Comparison of ENCODE assay signal across 18 cellular contexts in the genomic region with DNA sequence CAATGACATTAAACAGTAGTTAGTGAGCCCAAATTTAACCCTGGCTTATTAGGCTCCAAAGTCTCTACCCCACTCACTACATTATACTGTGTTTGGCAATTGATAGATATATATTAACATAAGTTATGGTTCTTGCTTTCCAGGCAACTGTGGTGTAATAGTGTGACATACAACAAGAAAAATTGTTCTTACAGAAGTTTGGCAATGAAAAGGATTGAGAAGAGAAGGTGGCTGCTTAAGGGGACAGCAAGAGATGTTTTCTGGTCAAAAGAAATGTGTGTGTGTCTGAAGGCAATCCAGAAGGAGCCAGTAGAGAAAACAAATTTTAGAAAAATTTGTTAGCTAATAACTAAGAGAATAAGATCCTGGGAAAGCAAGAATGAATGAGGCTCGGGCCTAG.
"Had no signal": no experiment of that assay in that cellular context is flagged by ENCODE, and none has a peak within 500 bp of the region (broad histone marks: within the 10 kb centered on the region; RNA-seq: fewer than 3 reads in every experiment).

No MANE protein-coding gene starts in this region.

- H3K79me2 ChIP-seq: parathyroid adenoma had no signal

- H3K9me3 ChIP-seq: esophagus squamous epithelium, heart right ventricle, right lobe of liver had no signal

- H3K9ac ChIP-seq: parathyroid adenoma had no signal

- H3K27ac ChIP-seq: parathyroid adenoma, right lobe of liver had no signal

- H3K27me3 ChIP-seq: esophagus squamous epithelium, heart right ventricle, right lobe of liver had no signal

- H3K27me3 Mint-ChIP-seq: activated CD4-positive, alpha-beta memory T cell treated with anti-CD3 and anti-CD28 coated beads, Interleukin-2, amount 10 ng/mL, durations not matched to agents 7 days and 5 days; activated CD4-positive, alpha-beta T cell treated with anti-CD3 and anti-CD28 coated beads, Interleukin-2, amount 10 ng/mL, durations not matched to agents 24 days and 14 days; activated naive CD8-positive, alpha-beta T cell; natural killer cell treated with Interleukin-12 subunit alpha and Interleukin-12 subunit beta and Interleukin-15 and Interleukin-18, amount 100 ng/mL, for 72 hours; stimulated activated naive B cell treated with anti-CD40 and anti-IgM and Interleukin-4, amounts not matched to agents 10 μg/mL and 1 μg/mL and 100 μg/mL, for 72 hours had no signal

- H3K4me3 Mint-ChIP-seq: activated CD4-positive, alpha-beta memory T cell treated with anti-CD3 and anti-CD28 coated beads, Interleukin-2, amount 10 ng/mL, durations not matched to agents 7 days and 5 days; activated CD4-positive, alpha-beta T cell treated with anti-CD3 and anti-CD28 coated beads, Interleukin-2, amount 10 ng/mL, durations not matched to agents 24 days and 14 days; activated naive CD8-positive, alpha-beta T cell; activated T-helper 1 cell treated with anti-CD3 and anti-CD28 coated beads, Interleukin-12 subunit alpha, Interleukin-12 subunit beta, Interleukin-2, Interleukin-4 antibody, amounts not matched to agents 30 ng/mL and 10 ng/mL and 1 ng/mL, durations not matched to agents 14 hours and 24 hours and 36 hours; endodermal cell; natural killer cell treated with Interleukin-12 subunit alpha and Interleukin-12 subunit beta and Interleukin-15 and Interleukin-18, amount 100 ng/mL, for 72 hours; stimulated activated naive B cell treated with anti-CD40 and anti-IgM and Interleukin-4, amounts not matched to agents 10 μg/mL and 1 μg/mL and 100 μg/mL, for 72 hours had no signal

- H3K4me3 ChIP-seq: coronary artery, esophagus squamous epithelium, heart right ventricle, right lobe of liver had no signal

- DNase-seq: activated CD4-positive, alpha-beta memory T cell treated with anti-CD3 and anti-CD28 coated beads, Interleukin-2, amount 10 ng/mL, durations not matched to agents 7 days and 5 days; activated CD4-positive, alpha-beta T cell treated with anti-CD3 and anti-CD28 coated beads, Interleukin-2, amount 10 ng/mL, durations not matched to agents 24 days and 14 days; activated gamma-delta T cell treated with Interleukin-2 at 50 U/mL for 16 hours; cerebellar nuclear complex; endodermal cell; esophagus squamous epithelium; heart right ventricle; midbrain; nucleus accumbens; right lobe of liver; small intestine; stimulated activated CD4-positive, alpha-beta T cell treated with anti-CD3 and anti-CD28 coated beads, Interleukin-15, amount 100 ng/mL, for 24 hours; stimulated activated naive B cell treated with anti-CD40 and anti-IgM and Interleukin-4, amounts not matched to agents 10 μg/mL and 1 μg/mL and 100 μg/mL, for 72 hours had no signal

- H3K4me1 ChIP-seq: parathyroid adenoma, right lobe of liver had no signal

- H3K4me1 Mint-ChIP-seq: endodermal cell; stimulated activated naive B cell treated with anti-CD40 and anti-IgM and Interleukin-4, amounts not matched to agents 10 μg/mL and 1 μg/mL and 100 μg/mL, for 72 hours had no signal

- H3K36me3 Mint-ChIP-seq: natural killer cell treated with Interleukin-12 subunit alpha and Interleukin-12 subunit beta and Interleukin-15 and Interleukin-18, amount 100 ng/mL, for 72 hours had no signal

- H3K36me3 ChIP-seq: right lobe of liver had no signal

- H3K9me3 Mint-ChIP-seq: activated CD4-positive, alpha-beta memory T cell treated with anti-CD3 and anti-CD28 coated beads, Interleukin-2, amount 10 ng/mL, durations not matched to agents 7 days and 5 days; activated CD4-positive, alpha-beta T cell treated with anti-CD3 and anti-CD28 coated beads, Interleukin-2, amount 10 ng/mL, durations not matched to agents 24 days and 14 days; activated T-helper 1 cell treated with anti-CD3 and anti-CD28 coated beads, Interleukin-12 subunit alpha, Interleukin-12 subunit beta, Interleukin-2, Interleukin-4 antibody, amounts not matched to agents 30 ng/mL and 10 ng/mL and 1 ng/mL, durations not matched to agents 14 hours and 24 hours and 36 hours; endodermal cell; natural killer cell treated with Interleukin-12 subunit alpha and Interleukin-12 subunit beta and Interleukin-15 and Interleukin-18, amount 100 ng/mL, for 72 hours; stimulated activated naive B cell treated with anti-CD40 and anti-IgM and Interleukin-4, amounts not matched to agents 10 μg/mL and 1 μg/mL and 100 μg/mL, for 72 hours had no signal

- H2AFZ ChIP-seq: parathyroid adenoma had no signal

- H3K27ac Mint-ChIP-seq: activated CD4-positive, alpha-beta memory T cell treated with anti-CD3 and anti-CD28 coated beads, Interleukin-2, amount 10 ng/mL, durations not matched to agents 7 days and 5 days; activated CD4-positive, alpha-beta T cell treated with anti-CD3 and anti-CD28 coated beads, Interleukin-2, amount 10 ng/mL, durations not matched to agents 24 days and 14 days; activated naive CD8-positive, alpha-beta T cell; activated T-helper 1 cell treated with anti-CD3 and anti-CD28 coated beads, Interleukin-12 subunit alpha, Interleukin-12 subunit beta, Interleukin-2, Interleukin-4 antibody, amounts not matched to agents 30 ng/mL and 10 ng/mL and 1 ng/mL, durations not matched to agents 14 hours and 24 hours and 36 hours; endodermal cell; natural killer cell treated with Interleukin-12 subunit alpha and Interleukin-12 subunit beta and Interleukin-15 and Interleukin-18, amount 100 ng/mL, for 72 hours; stimulated activated naive B cell treated with anti-CD40 and anti-IgM and Interleukin-4, amounts not matched to agents 10 μg/mL and 1 μg/mL and 100 μg/mL, for 72 hours had no signal
